Comparison of ENCODE assay signal across 13 cellular contexts in genomic region chr22:20174785-20175596, GRCh38. TPM values are rescaled to one million over a fixed set of nuclear protein-coding genes. Genes with fewer than 3 reads are reported as not detected.
DNase-seq lines count a peak whose midpoint lies in the region; ATAC-seq and TF ChIP-seq lines count a peak whose summit lies in the region.
"Had no signal": no experiment of that assay in that cellular context is flagged by ENCODE, and none has a peak within 500 bp of the region (broad histone marks: within the 10 kb centered on the region; RNA-seq: fewer than 3 reads in every experiment).

No MANE protein-coding gene starts in this region.

- H3K4me3 Mint-ChIP-seq in natural killer cell, result no peak overlapping the region
- H3K4me3 Mint-ChIP-seq: activated CD4-positive, alpha-beta memory T cell treated with anti-CD3 and anti-CD28 coated beads for 36 hours; activated naive CD8-positive, alpha-beta T cell treated with anti-CD3 and anti-CD28 coated beads, Interleukin-2, amount 10 ng/mL, durations not matched to agents 7 days and 5 days; CD8-positive, alpha-beta memory T cell had no signal

- H3K9me3 ChIP-seq in RWPE2 (ENCODE audit: severe bottlenecking), result peaks cover 1% of the 10 kb centered on the region

- ATAC-seq in RWPE2 (ENCODE audit: low read depth) (peak; percentile 63), natural killer cell (no peak), HG02981 (IDR thresholded peaks at IDR 0.05; ENCODE audit: unreplicated experiment) (no peak)

- H3K27me3 ChIP-seq in RWPE2 (ENCODE audit: insufficient read depth, poor library complexity, severe bottlenecking), result no peaks in the 10 kb centered on the region

- no peaks in the 10 kb centered on the region for H3K36me3 ChIP-seq in RWPE2 (ENCODE audit: low read depth)

- H3K36me3 Mint-ChIP-seq in natural killer cell, result no peaks in the 10 kb centered on the region
- H3K36me3 Mint-ChIP-seq: activated CD4-positive, alpha-beta memory T cell treated with anti-CD3 and anti-CD28 coated beads for 36 hours; activated naive CD8-positive, alpha-beta T cell treated with anti-CD3 and anti-CD28 coated beads, Interleukin-2, amount 10 ng/mL, durations not matched to agents 7 days and 5 days; CD8-positive, alpha-beta memory T cell had no signal

- no peaks in the 10 kb centered on the region for H3K9me3 Mint-ChIP-seq in natural killer cell
- H3K9me3 Mint-ChIP-seq: activated CD4-positive, alpha-beta memory T cell treated with anti-CD3 and anti-CD28 coated beads for 36 hours; activated naive CD8-positive, alpha-beta T cell treated with anti-CD3 and anti-CD28 coated beads, Interleukin-2, amount 10 ng/mL, durations not matched to agents 7 days and 5 days; CD8-positive, alpha-beta memory T cell had no signal

- no peaks in the 10 kb centered on the region for H3K4me1 Mint-ChIP-seq in natural killer cell
- H3K4me1 Mint-ChIP-seq: activated naive CD8-positive, alpha-beta T cell treated with anti-CD3 and anti-CD28 coated beads, Interleukin-2, amount 10 ng/mL, durations not matched to agents 7 days and 5 days; CD8-positive, alpha-beta memory T cell had no signal

- H3K27ac ChIP-seq in RWPE2 (ENCODE audit: poor library complexity, severe bottlenecking), result no peak overlapping the region

- no peaks in the 10 kb centered on the region for H3K4me1 ChIP-seq in RWPE2 (ENCODE audit: insufficient read depth, poor library complexity, severe bottlenecking)

- DNase-seq in 8988T (peak; percentile 58), GM03348 (ENCODE audit: low spot score) (peak; percentile 50), RWPE2 (ENCODE audit: low spot score) (no peak), foreskin fibroblast (peak in 1 of 2 donors; percentile 45), natural killer cell (no peak), SW 1271 (lab: John Stamatoyannopoulos, UW) (no peak), cerebellar cortex (ENCODE audit: low spot score) (no peak)
- DNase-seq: activated CD4-positive, alpha-beta memory T cell treated with anti-CD3 and anti-CD28 coated beads for 36 hours; activated naive CD8-positive, alpha-beta T cell treated with anti-CD3 and anti-CD28 coated beads, Interleukin-2, amount 10 ng/mL, durations not matched to agents 7 days and 5 days; CD8-positive, alpha-beta memory T cell; left cardiac atrium; NCI-H1436 had no signal

- TF ChIP-seq CTCF in RWPE2 (IDR thresholded peaks at IDR 0.05; ENCODE audit: poor library complexity, severe bottlenecking) (peak; percentile 41), foreskin fibroblast (IDR thresholded peaks at IDR 0.05; ENCODE audit: low read depth, low read length) (peak; percentile 33), natural killer cell (IDR thresholded peaks at IDR 0.05) (no peak)

- H3K27ac Mint-ChIP-seq in natural killer cell, result no peak overlapping the region
- H3K27ac Mint-ChIP-seq: activated CD4-positive, alpha-beta memory T cell treated with anti-CD3 and anti-CD28 coated beads for 36 hours; activated naive CD8-positive, alpha-beta T cell treated with anti-CD3 and anti-CD28 coated beads, Interleukin-2, amount 10 ng/mL, durations not matched to agents 7 days and 5 days; CD8-positive, alpha-beta memory T cell had no signal

- no peaks in the 10 kb centered on the region for H3K27me3 Mint-ChIP-seq in natural killer cell (ENCODE audit: low read depth in 2 of 2)
- H3K27me3 Mint-ChIP-seq: activated naive CD8-positive, alpha-beta T cell treated with anti-CD3 and anti-CD28 coated beads, Interleukin-2, amount 10 ng/mL, durations not matched to agents 7 days and 5 days had no signal

- H3K4me3 ChIP-seq in RWPE2 (ENCODE audit: severe bottlenecking) (no peak overlapping the region), foreskin fibroblast (ENCODE audit: low read depth in 1 of 2, low read length in 2 of 2) (no peak overlapping the region)

- intact Hi-C loops in natural killer cell (cut with micrococcal nuclease), result no loop called here

RNA-seq across cellular contexts. Expression of gene CCDC188, which starts 24.1 kb away (rescaled TPM):
- under 1 TPM in 1 of 3 donors, not detected in 2; 0.64 TPM for total RNA-seq in natural killer cell
- total RNA-seq: CD8-positive, alpha-beta memory T cell had no signal

RNA-seq across cellular contexts. Expression of gene ZDHHC8, which starts 43.4 kb away (rescaled TPM):
- total RNA-seq in natural killer cell, result 10 to 100 TPM; 64.0 to 75.6 (median 65.3) TPM

RNA-seq across cellular contexts. Expression of gene TRMT2A, which starts 58.0 kb away (rescaled TPM):
- total RNA-seq in natural killer cell, result 100 to 1,000 TPM in 1 of 3 donors, 10 to 100 TPM in 2; 86.4 to 104 (median 86.5) TPM

RNA-seq across cellular contexts. Expression of gene RANBP1, which starts 59.1 kb away (rescaled TPM):
- 10 to 100 TPM; 54.0 to 61.0 (median 56.3) TPM for total RNA-seq in natural killer cell

Comparison
In these comparisons a context has a peak if more than half of its experiments do, and no peak if none do; other contexts are left out.
1. DNase-seq: peak in 8988T (single experiment) and GM03348 (single experiment); none in RWPE2 (single experiment), natural killer cell (single experiment), SW 1271 (0 of 2) and cerebellar cortex (single experiment).